ENCODE assay signal across 20 cellular contexts in genomic region chr4:23290656-23291055, GRCh38.
DNase-seq lines count a peak whose midpoint lies in the region; ATAC-seq, FAIRE-seq and TF ChIP-seq lines count a peak whose summit lies in the region.
"Had no signal": no experiment of that assay in that cellular context is flagged by ENCODE, and none has a peak within 500 bp of the region (broad histone marks: within the 10 kb centered on the region; RNA-seq: fewer than 3 reads in every experiment).

No MANE protein-coding gene starts in this region.

- H4K20me1 ChIP-seq in GM12878 (ENCODE audit: control insufficient read depth, insufficient read depth): no peaks in the 10 kb centered on the region

- no peaks in the 10 kb centered on the region for H3K36me3 Mint-ChIP-seq in activated T-helper 2 cell treated with anti-CD3 and anti-CD28 coated beads, Interferon-gamma antibody, Interleukin-2, Interleukin-4, amounts not matched to agents 10 μg/mL and 5 μg/mL and 100 μg/mL, durations not matched to agents 14 hours and 24 hours and 36 hours (ENCODE audit: low read depth)

- H2BK15ac ChIP-seq in mesendoderm (replicated peaks; ENCODE audit: low read depth): no peak overlapping the region

- intact Hi-C loops in GM12878 (cut with micrococcal nuclease; ENCODE audit: unreplicated experiment): no loop called here
- intact Hi-C loops in activated T-helper 2 cell treated with anti-CD3 and anti-CD28 coated beads, Interferon-gamma antibody, Interleukin-2, Interleukin-4, amounts not matched to agents 10 μg/mL and 5 μg/mL and 100 μg/mL, durations not matched to agents 14 hours and 24 hours and 36 hours (cut with micrococcal nuclease): loop anchor here (5.0 kb wide), 1 partner anchor 42 kb away; no protein-coding TSS in a partner anchor

- H3K27me3 ChIP-seq in GM12878 (replicated peaks in 1 of 2; ENCODE audit: control insufficient read depth in 2 of 2, insufficient read depth in 2 of 2, low read length in 1 of 2) (no peaks in the 10 kb centered on the region), mesendoderm (ENCODE audit: insufficient read depth, low read length, poor library complexity) (no peaks in the 10 kb centered on the region)
- H3K27me3 ChIP-seq: sigmoid colon had no signal

- H3K18ac ChIP-seq in mesendoderm (ENCODE audit: low read length): no peak overlapping the region

- no peaks in the 10 kb centered on the region for H3K79me1 ChIP-seq in mesendoderm (ENCODE audit: low read length)

- H2AFZ ChIP-seq in GM12878 (ENCODE audit: control insufficient read depth, low read depth, low read length): no peak overlapping the region; the same call in 1 of the 2 replicates

- H4K8ac ChIP-seq in mesendoderm (ENCODE audit: low read depth, low read length): no peak overlapping the region

- 65% methylated on average over 3 of the region's 3 CpGs for WGBS in GM12878 (ENCODE audit: insufficient coverage, insufficient replicate concordance, low lambda C conversion rate, missing lambda C conversion rate)
- WGBS in mesendoderm (ENCODE audit: extremely low coverage, insufficient coverage, low lambda C conversion rate): no CpG with 5 or more reads among the region's 3 CpGs

- TF ChIP-seq EP300 in GM12878 (IDR thresholded peaks at IDR 0.05; ENCODE audit: borderline replicate concordance in 1 of 2, control insufficient read depth in 1 of 2, low read depth in 2 of 2, low read length in 2 of 2): no peak

- in situ Hi-C loops in Caki2 (cut with HindIII; ENCODE audit: low pct_unique_long_range_greater_than_20kb, low sequenced_read_pairs) (no loop called here), GM12878 (cut with MboI) (no loop called here)

- TF ChIP-seq POLR2A in GM12878 (IDR thresholded peaks at IDR 0.05; ENCODE audit: low read depth, low read length): no peak

- H3K4me3 Mint-ChIP-seq in activated T-helper 2 cell treated with anti-CD3 and anti-CD28 coated beads, Interferon-gamma antibody, Interleukin-2, Interleukin-4, amounts not matched to agents 10 μg/mL and 5 μg/mL and 100 μg/mL, durations not matched to agents 14 hours and 24 hours and 36 hours (ENCODE audit: low read depth): no peak overlapping the region
- H3K4me3 Mint-ChIP-seq: activated CD4-positive, alpha-beta T cell treated with anti-CD3 and anti-CD28 coated beads, Interleukin-2, amount 10 ng/mL, durations not matched to agents 7 days and 5 days had no signal

- CTCF ChIA-PET in GM12878 (lab: Yijun Ruan, JAX): interaction anchor here (0.6 to 2.1 kb wide), 7 partner anchors 11 to 155 kb away, joined by 3 to 7 read pairs (median 5); no protein-coding TSS in a partner anchor

- H3K79me2 ChIP-seq in GM12878 (ENCODE audit: control insufficient read depth, insufficient read depth, low read length) (no peaks in the 10 kb centered on the region), mesendoderm (ENCODE audit: control insufficient read depth, insufficient read depth, low read length) (no peaks in the 10 kb centered on the region)

- H3K9me3 Mint-ChIP-seq in activated T-helper 2 cell treated with anti-CD3 and anti-CD28 coated beads, Interferon-gamma antibody, Interleukin-2, Interleukin-4, amounts not matched to agents 10 μg/mL and 5 μg/mL and 100 μg/mL, durations not matched to agents 14 hours and 24 hours and 36 hours: no peaks in the 10 kb centered on the region

- no TSS peak for BruUV-seq in GM12878 (replicated peaks; lab: Mats Ljungman, UMichigan)

- no peak overlapping the region for H2AK5ac ChIP-seq in mesendoderm (ENCODE audit: low read length)

- SMC1A ChIA-PET in GM12878 (lab: Charles Lee; ENCODE audit: uncharacterized antibody, unreplicated experiment): interaction anchor here (0.7 to 4.1 kb wide), 7 partner anchors 14 to 162 kb away, joined by 3 to 27 read pairs (median 4); no protein-coding TSS in a partner anchor

- no peak overlapping the region for H2BK120ac ChIP-seq in mesendoderm (ENCODE audit: low read depth, low read length)

- no peak overlapping the region for H3K4ac ChIP-seq in mesendoderm (ENCODE audit: low read depth, low read length)

- peaks cover 6% of the 10 kb centered on the region for H3K4me1 Mint-ChIP-seq in activated T-helper 2 cell treated with anti-CD3 and anti-CD28 coated beads, Interferon-gamma antibody, Interleukin-2, Interleukin-4, amounts not matched to agents 10 μg/mL and 5 μg/mL and 100 μg/mL, durations not matched to agents 14 hours and 24 hours and 36 hours (ENCODE audit: low read depth)

- ATAC-seq in GM12878 (peak; percentile 55), GM18520 (IDR thresholded peaks at IDR 0.05; ENCODE audit: unreplicated experiment) (no peak)
- ATAC-seq in stimulated activated naive CD8-positive, alpha-beta T cell treated with anti-CD3 and anti-CD28 coated beads, Interleukin-15, Interleukin-2, amounts not matched to agents 100 U/mL and 50 U/mL, for 24 hours: no peak
- ATAC-seq: left lobe of liver, mucosa of descending colon, Panc1 had no signal

- FAIRE-seq in GM12878 (lab: Jason Lieb, UNC): no peak
- FAIRE-seq: frontal cortex had no signal

- H3K4me2 ChIP-seq in GM12878 (ENCODE audit: control insufficient read depth, insufficient read depth) (no peak overlapping the region), mesendoderm (ENCODE audit: low read length) (no peak overlapping the region)

- peak; percentile 88 for DNase-seq in Caki2 (ENCODE audit: low read depth)
- DNase-seq in LHCN-M2 (ENCODE audit: low read depth): peak; percentile 5
- no peak for DNase-seq in GM12878 (ENCODE audit: low read depth, low spot score)
- DNase-seq in mesendoderm: peak; percentile 8
- no peak for DNase-seq in SIG-M5 treated with dmso at 0.1 percent for 504 hours (lab: John Stamatoyannopoulos, UW; ENCODE audit: unreplicated experiment)
- DNase-seq in stimulated activated naive CD8-positive, alpha-beta T cell treated with anti-CD3 and anti-CD28 coated beads, Interleukin-15, Interleukin-2, amounts not matched to agents 100 U/mL and 50 U/mL, for 24 hours: no peak
- DNase-seq in activated T-helper 2 cell treated with anti-CD3 and anti-CD28 coated beads, Interferon-gamma antibody, Interleukin-2, Interleukin-4, amounts not matched to agents 10 μg/mL and 5 μg/mL and 100 μg/mL, durations not matched to agents 14 hours and 24 hours and 36 hours (ENCODE audit: low spot score): no peak
- DNase-seq: activated CD4-positive, alpha-beta T cell treated with anti-CD3 and anti-CD28 coated beads, Interleukin-2, amount 10 ng/mL, durations not matched to agents 7 days and 5 days; activated naive CD4-positive, alpha-beta T cell; anterior cingulate cortex; KG1; mucosa of descending colon; NCI-H1092; NCI-H2107; NCI-H526 treated with DMSO at 0.1 percent for 48 hours; sigmoid colon had no signal

- H3K4me3 ChIP-seq in GM12878 (no peak overlapping the region), mesendoderm (ENCODE audit: low read length) (no peak overlapping the region)
- H3K4me3 ChIP-seq: mucosa of descending colon, sigmoid colon had no signal

- no peak overlapping the region for H4K5ac ChIP-seq in mesendoderm (ENCODE audit: low read length)

- TF ChIP-seq RAD21 in GM12878 (IDR thresholded peaks at IDR 0.05; ENCODE audit: insufficient read depth, low read depth, low read length): no peak

- H3K9ac ChIP-seq in GM12878 (ENCODE audit: control insufficient read depth, insufficient read depth, low read length) (no peak overlapping the region), mesendoderm (ENCODE audit: low read length) (no peak overlapping the region)

- H2BK5ac ChIP-seq in mesendoderm (ENCODE audit: low read length): no peak overlapping the region

- H3K56ac ChIP-seq in mesendoderm (ENCODE audit: low read length): no peak overlapping the region

- no peak for TF ChIP-seq CTCF in GM12878 (IDR thresholded peaks at IDR 0.05 in 2 of 3, conservative IDR thresholded peaks at IDR 0.05 in 1 of 3; ENCODE audit: control insufficient read depth in 2 of 3, extremely low read depth in 1 of 3, insufficient read depth in 1 of 3, low read depth in 3 of 3, low read length in 3 of 3)

- RAD21 ChIA-PET in GM12878 (lab: Charles Lee; ENCODE audit: unreplicated experiment): no interaction called here

- no peak overlapping the region for H3K23ac ChIP-seq in mesendoderm (ENCODE audit: low read length)

- H3K9me3 ChIP-seq in GM12878 (replicated peaks; ENCODE audit: control insufficient read depth, insufficient read depth, low read length): no peaks in the 10 kb centered on the region
- H3K9me3 ChIP-seq: mucosa of descending colon, sigmoid colon had no signal

- POLR2A ChIA-PET in GM12878 (lab: Charles Lee): interaction anchor here (1.0 to 1.9 kb wide), 2 partner anchors 9 to 15 kb away, joined by 5 to 7 read pairs; no protein-coding TSS in a partner anchor

- H3K36me3 ChIP-seq in GM12878 (ENCODE audit: control insufficient read depth in 2 of 2, insufficient read depth in 2 of 2, low read length in 1 of 2) (no peaks in the 10 kb centered on the region), mesendoderm (ENCODE audit: control insufficient read depth, insufficient read depth, low read length) (no peaks in the 10 kb centered on the region)
- H3K36me3 ChIP-seq: sigmoid colon had no signal

- H3K27ac ChIP-seq in GM12878 (ENCODE audit: control insufficient read depth, insufficient read depth) (no peak overlapping the region), mesendoderm (ENCODE audit: low read depth, low read length) (no peak overlapping the region)
- H3K27ac ChIP-seq: sigmoid colon had no signal

- no peak overlapping the region for H3K27ac Mint-ChIP-seq in activated T-helper 2 cell treated with anti-CD3 and anti-CD28 coated beads, Interferon-gamma antibody, Interleukin-2, Interleukin-4, amounts not matched to agents 10 μg/mL and 5 μg/mL and 100 μg/mL, durations not matched to agents 14 hours and 24 hours and 36 hours
- H3K27ac Mint-ChIP-seq: activated CD4-positive, alpha-beta T cell treated with anti-CD3 and anti-CD28 coated beads, Interleukin-2, amount 10 ng/mL, durations not matched to agents 7 days and 5 days had no signal

- H3K4me1 ChIP-seq in GM12878 (ENCODE audit: control insufficient read depth, insufficient read depth, low read length) (no peaks in the 10 kb centered on the region), mesendoderm (ENCODE audit: control insufficient read depth, low read depth, low read length) (no peaks in the 10 kb centered on the region)
- H3K4me1 ChIP-seq: sigmoid colon had no signal

- H3K27me3 Mint-ChIP-seq in activated T-helper 2 cell treated with anti-CD3 and anti-CD28 coated beads, Interferon-gamma antibody, Interleukin-2, Interleukin-4, amounts not matched to agents 10 μg/mL and 5 μg/mL and 100 μg/mL, durations not matched to agents 14 hours and 24 hours and 36 hours (ENCODE audit: low read depth): peaks cover 14% of the 10 kb centered on the region
- H3K27me3 Mint-ChIP-seq: activated CD4-positive, alpha-beta T cell treated with anti-CD3 and anti-CD28 coated beads, Interleukin-2, amount 10 ng/mL, durations not matched to agents 7 days and 5 days had no signal

TF ChIP-seq in GM12878, 131 proteins besides CTCF, POLR2A, EP300 and RAD21 (continues in another document):
- TF ChIP-seq GATAD2B (conservative IDR thresholded peaks at IDR 0.05; ENCODE audit: low read depth) (no peak), SIN3A (IDR thresholded peaks at IDR 0.05; ENCODE audit: low read depth, low read length) (no peak), ETV6 (conservative IDR thresholded peaks at IDR 0.05 in 1 of 2, IDR thresholded peaks at IDR 0.05 in 1 of 2; ENCODE audit: borderline replicate concordance in 1 of 2, low read depth in 1 of 2) (no peak), SUPT20H (IDR thresholded peaks at IDR 0.05; ENCODE audit: borderline replicate concordance, control insufficient read depth, low read depth, low read length) (no peak), TAF1 (IDR thresholded peaks at IDR 0.05; ENCODE audit: borderline replicate concordance, low read depth, low read length) (no peak)

Comparison
In these comparisons a context has a peak if more than half of its experiments do, and no peak if none do; other contexts are left out.
1. DNase-seq: peak in Caki2 (single experiment), LHCN-M2 (single experiment) and mesendoderm (single experiment); none in GM12878 (single experiment), SIG-M5 treated with dmso at 0.1 percent for 504 hours (single experiment), stimulated activated naive CD8-positive, alpha-beta T cell treated with anti-CD3 and anti-CD28 coated beads, Interleukin-15, Interleukin-2, amounts not matched to agents 100 U/mL and 50 U/mL, for 24 hours (single experiment) and activated T-helper 2 cell treated with anti-CD3 and anti-CD28 coated beads, Interferon-gamma antibody, Interleukin-2, Interleukin-4, amounts not matched to agents 10 μg/mL and 5 μg/mL and 100 μg/mL, durations not matched to agents 14 hours and 24 hours and 36 hours (single experiment).